16 cellular contexts compared by ENCODE assay signal in the genomic region with DNA sequence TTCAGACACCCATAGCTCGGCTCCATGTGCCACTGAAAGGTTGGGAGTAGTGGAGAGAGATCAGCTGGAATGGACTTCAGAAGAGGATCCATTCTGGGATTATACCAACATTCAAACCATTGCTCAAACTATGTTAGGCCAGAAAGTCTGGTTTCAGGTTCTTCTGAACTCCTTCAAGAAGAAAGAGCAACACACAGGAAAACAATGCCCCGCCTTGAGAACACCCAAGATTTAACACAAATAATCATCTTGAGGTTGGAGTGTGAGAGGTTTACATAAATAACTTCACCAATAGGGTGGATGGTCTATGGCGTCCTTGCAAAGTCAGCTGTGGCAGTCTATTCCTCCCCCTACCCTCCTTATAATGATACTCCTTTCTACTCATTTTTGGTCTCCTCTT.
A peak's percentile ranks its signal among the peaks of the same experiment; 100 is the strongest.
DNase-seq lines count a peak whose midpoint lies in the region; ATAC-seq, FAIRE-seq and TF ChIP-seq lines count a peak whose summit lies in the region.
"Had no signal": no experiment of that assay in that cellular context is flagged by ENCODE, and none has a peak within 500 bp of the region (broad histone marks: within the 10 kb centered on the region; RNA-seq: fewer than 3 reads in every experiment).

No MANE protein-coding gene starts in this region.

- H2AFZ ChIP-seq in KMS-11 (ENCODE audit: low read depth) = no peak overlapping the region

- TF ChIP-seq CTCF in KMS-11 (conservative IDR thresholded peaks at IDR 0.05; ENCODE audit: low read depth, low read length) (no peak), brain (conservative IDR thresholded peaks at IDR 0.05) (no peak), left lung (IDR thresholded peaks at IDR 0.05) (no peak)

- intact Hi-C loops in naive thymus-derived CD4-positive, alpha-beta T cell (cut with micrococcal nuclease) = loop anchor here (5.0 to 10.0 kb wide), 5 partner anchors 73 to 655 kb away; no protein-coding TSS in a partner anchor
- intact Hi-C loops in left lung (cut with DNase I) = no loop called here

- peaks cover 5% of the 10 kb centered on the region for H3K9me3 Mint-ChIP-seq in activated CD4-positive, alpha-beta T cell treated with anti-CD3 and anti-CD28 coated beads, Interleukin-2, amount 10 ng/mL, durations not matched to agents 7 days and 5 days
- H3K9me3 Mint-ChIP-seq in brain = no peaks in the 10 kb centered on the region
- H3K9me3 Mint-ChIP-seq in naive thymus-derived CD4-positive, alpha-beta T cell = peaks cover 0 to 3% (median 0%) of the 10 kb centered on the region in 11 donors
- H3K9me3 Mint-ChIP-seq: neural crest cell had no signal

- no peaks in the 10 kb centered on the region for H3K27me3 Mint-ChIP-seq in activated CD4-positive, alpha-beta T cell treated with anti-CD3 and anti-CD28 coated beads, Interleukin-2, amount 10 ng/mL, durations not matched to agents 7 days and 5 days
- H3K27me3 Mint-ChIP-seq in brain = peaks cover under 1% of the 10 kb centered on the region
- no peaks in the 10 kb centered on the region for H3K27me3 Mint-ChIP-seq in naive thymus-derived CD4-positive, alpha-beta T cell

- H3K4me3 ChIP-seq in KMS-11 (IDR thresholded peaks at IDR 0.05; ENCODE audit: insufficient read depth, low read depth, low read length) = no peak overlapping the region
- H3K4me3 ChIP-seq in naive thymus-derived CD4-positive, alpha-beta T cell (ENCODE audit: low read length) = no peak overlapping the region
- H3K4me3 ChIP-seq in left lung = no peak overlapping the region
- H3K4me3 ChIP-seq: gastrocnemius medialis, psoas muscle had no signal

- peak overlapping the region; percentile 87; the same call in 1 of the 2 replicates for H3K27ac ChIP-seq in KMS-11
- H3K27ac ChIP-seq in naive thymus-derived CD4-positive, alpha-beta T cell (ENCODE audit: low read depth, low read length) = no peak overlapping the region
- no peak overlapping the region for H3K27ac ChIP-seq in left lung
- H3K27ac ChIP-seq: gastrocnemius medialis, psoas muscle had no signal

- H3K36me3 Mint-ChIP-seq in activated CD4-positive, alpha-beta T cell treated with anti-CD3 and anti-CD28 coated beads, Interleukin-2, amount 10 ng/mL, durations not matched to agents 7 days and 5 days (ENCODE audit: low read depth) = peaks cover 19% of the 10 kb centered on the region
- H3K36me3 Mint-ChIP-seq in brain = no peaks in the 10 kb centered on the region
- H3K36me3 Mint-ChIP-seq in naive thymus-derived CD4-positive, alpha-beta T cell = peaks cover 0 to 27% (median 0%) of the 10 kb centered on the region in 5 donors

- no peak for FAIRE-seq in HTR-8/SVneo (lab: Jason Lieb, UNC)

- in situ Hi-C loops in G401 (cut with HindIII; ENCODE audit: low sequenced_read_pairs) = no loop called here

- no peak for ATAC-seq in naive thymus-derived CD4-positive, alpha-beta T cell
- ATAC-seq in left lung = no peak
- ATAC-seq: gastrocnemius medialis had no signal

- no peak for DNase-seq in activated CD4-positive, alpha-beta T cell treated with anti-CD3 and anti-CD28 coated beads, Interleukin-2, amount 10 ng/mL, durations not matched to agents 7 days and 5 days
- DNase-seq in activated CD4-positive, alpha-beta T cell treated with anti-CD3 and anti-CD28 coated beads, Interleukin-2, amount 50 U/mL, for 4 hours = no peak
- DNase-seq in naive thymus-derived CD4-positive, alpha-beta T cell = no peak
- DNase-seq in left lung (no peak), HTR-8/SVneo (ENCODE audit: insufficient read length, low spot score) (no peak), G401 (ENCODE audit: low spot score) (no peak)
- DNase-seq: activated T-cell treated with anti-CD3 and anti-CD28 coated beads for 4 hours; gastrocnemius medialis; NCI-H1436 treated with DMSO at 0.1 percent for 48 hours; psoas muscle; SIG-M5; stimulated activated CD4-positive, alpha-beta T cell treated with anti-CD3 and anti-CD28 coated beads, Interleukin-4, amount 100 ng/mL, for 4 hours; T1000 had no signal

- H3K36me3 ChIP-seq in KMS-11 (ENCODE audit: insufficient read depth) = no peaks in the 10 kb centered on the region
- H3K36me3 ChIP-seq in naive thymus-derived CD4-positive, alpha-beta T cell (ENCODE audit: control insufficient read depth in 2 of 3, insufficient read depth in 3 of 3, low read length in 3 of 3) = no peaks in the 10 kb centered on the region
- H3K36me3 ChIP-seq in left lung = no peaks in the 10 kb centered on the region
- H3K36me3 ChIP-seq: gastrocnemius medialis had no signal

- H4K20me1 ChIP-seq in KMS-11 (ENCODE audit: insufficient read depth) = no peaks in the 10 kb centered on the region

- CTCF ChIA-PET in activated CD4-positive, alpha-beta T cell treated with anti-CD3 and anti-CD28 coated beads, Interleukin-2, amount 10 ng/mL, durations not matched to agents 7 days and 5 days (lab: Charles Lee) = interaction anchor here (0.6 kb wide), 1 partner anchor 1486 kb away, joined by 4 read pairs; no protein-coding TSS in a partner anchor
- CTCF ChIA-PET in naive thymus-derived CD4-positive, alpha-beta T cell (lab: Charles Lee) = interaction anchor here (1.3 kb wide), 1 partner anchor 125 kb away, joined by 3 read pairs; no protein-coding TSS in a partner anchor

- H3K4me1 Mint-ChIP-seq in activated CD4-positive, alpha-beta T cell treated with anti-CD3 and anti-CD28 coated beads, Interleukin-2, amount 10 ng/mL, durations not matched to agents 7 days and 5 days = peaks cover 84% of the 10 kb centered on the region
- peaks cover 54% of the 10 kb centered on the region for H3K4me1 Mint-ChIP-seq in brain
- H3K4me1 Mint-ChIP-seq in naive thymus-derived CD4-positive, alpha-beta T cell = peaks cover 35 to 81% (median 71%) of the 10 kb centered on the region in 7 donors

- POLR2A ChIA-PET in activated CD4-positive, alpha-beta T cell treated with anti-CD3 and anti-CD28 coated beads, Interleukin-2, amount 10 ng/mL, durations not matched to agents 7 days and 5 days (lab: Charles Lee) = no interaction called here
- POLR2A ChIA-PET in naive thymus-derived CD4-positive, alpha-beta T cell (lab: Charles Lee) = interaction anchor here (0.7 to 1.4 kb wide), 3 partner anchors 17 to 168 kb away, joined by 3 read pairs; no protein-coding TSS in a partner anchor

- H3K4me1 ChIP-seq in KMS-11 (ENCODE audit: low read depth, poor library complexity, severe bottlenecking) (peaks cover 100% of the 10 kb centered on the region), left lung (no peaks in the 10 kb centered on the region)
- H3K4me1 ChIP-seq in naive thymus-derived CD4-positive, alpha-beta T cell (ENCODE audit: control insufficient read depth in 2 of 2, insufficient read depth in 2 of 2, low read length in 2 of 2) = peaks cover 44 to 60% of the 10 kb centered on the region in 2 donors

- H3K27ac Mint-ChIP-seq in activated CD4-positive, alpha-beta T cell treated with anti-CD3 and anti-CD28 coated beads, Interleukin-2, amount 10 ng/mL, durations not matched to agents 7 days and 5 days = peak overlapping the region; percentile 65
- H3K27ac Mint-ChIP-seq in brain = peak overlapping the region in 3 of 5 experiments; percentile 80 to 96 (median 81)
- H3K27ac Mint-ChIP-seq in naive thymus-derived CD4-positive, alpha-beta T cell = peak overlapping the region in 2 of 9 donors; percentile 10 to 29

- peak overlapping the region; percentile 88 for H3K4me2 ChIP-seq in KMS-11

- H3K9me3 ChIP-seq in naive thymus-derived CD4-positive, alpha-beta T cell (ENCODE audit: control insufficient read depth in 2 of 3, low read length in 3 of 3) = no peaks in the 10 kb centered on the region
- H3K9me3 ChIP-seq in left lung = no peaks in the 10 kb centered on the region
- H3K9me3 ChIP-seq: gastrocnemius medialis, psoas muscle had no signal

- H3K9ac ChIP-seq in KMS-11 = no peak overlapping the region

- H3K79me2 ChIP-seq in KMS-11 (ENCODE audit: insufficient read depth, low read depth) = no peaks in the 10 kb centered on the region

- H3K4me3 Mint-ChIP-seq in activated CD4-positive, alpha-beta T cell treated with anti-CD3 and anti-CD28 coated beads, Interleukin-2, amount 10 ng/mL, durations not matched to agents 7 days and 5 days = no peak overlapping the region
- no peak overlapping the region for H3K4me3 Mint-ChIP-seq in brain
- peak overlapping the region in 7 of 10 donors; percentile 3 to 44 (median 20) for H3K4me3 Mint-ChIP-seq in naive thymus-derived CD4-positive, alpha-beta T cell
- H3K4me3 Mint-ChIP-seq: neural crest cell had no signal

- H3K27me3 ChIP-seq in KMS-11 (ENCODE audit: insufficient read depth, low read depth) = no peaks in the 10 kb centered on the region
- H3K27me3 ChIP-seq in naive thymus-derived CD4-positive, alpha-beta T cell (ENCODE audit: control insufficient read depth in 2 of 2, insufficient read depth in 2 of 2, low read length in 2 of 2) = no peaks in the 10 kb centered on the region
- peaks cover 0 to 5% of the 10 kb centered on the region in 2 donors for H3K27me3 ChIP-seq in left lung
- H3K27me3 ChIP-seq: gastrocnemius medialis had no signal

Comparison
In these comparisons a context has a peak if more than half of its experiments do, and no peak if none do; other contexts are left out.
1. H3K4me3 Mint-ChIP-seq: peak in naive thymus-derived CD4-positive, alpha-beta T cell (7 of 10); none in activated CD4-positive, alpha-beta T cell treated with anti-CD3 and anti-CD28 coated beads, Interleukin-2, amount 10 ng/mL, durations not matched to agents 7 days and 5 days (single experiment) and brain (0 of 5).
2. intact Hi-C loops: an anchor here in naive thymus-derived CD4-positive, alpha-beta T cell (5.0 to 10.0 kb wide); none called in left lung.